32 cellular contexts compared by ENCODE assay signal in the genomic region with DNA sequence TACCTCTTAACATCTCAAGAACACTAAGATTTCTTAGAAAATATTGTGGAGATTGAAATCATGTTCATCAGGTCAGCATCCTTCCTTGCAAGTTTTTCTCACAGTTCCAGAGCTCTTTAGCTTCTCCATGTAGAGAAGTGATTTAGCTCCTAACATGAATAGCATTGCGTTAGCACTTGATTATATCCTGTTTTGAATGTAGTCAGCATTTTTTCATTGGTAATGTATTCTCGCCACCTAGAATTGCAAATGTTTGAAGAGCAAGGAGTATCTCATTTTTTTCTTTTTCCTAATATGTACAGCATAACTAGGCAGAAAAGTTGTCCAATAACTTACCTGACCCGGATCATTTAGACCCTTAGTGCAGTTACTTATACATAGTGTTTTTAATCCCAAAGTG.
"Had no signal": no experiment of that assay in that cellular context is flagged by ENCODE, and none has a peak within 500 bp of the region (broad histone marks: within the 10 kb centered on the region; RNA-seq: fewer than 3 reads in every experiment).

No MANE protein-coding gene starts in this region.

- H3K4me1 Mint-ChIP-seq: mesothelial cell of epicardium; neural crest cell; stimulated activated effector memory CD8-positive, alpha-beta T cell treated with anti-CD3 and anti-CD28 coated beads, Interleukin-12 subunit alpha, Interleukin-12 subunit beta, amount 100 ng/mL, for 72 hours had no signal

- H3K4me1 ChIP-seq: esophagus squamous epithelium, heart right ventricle, pancreas, stomach, tibial nerve, upper lobe of left lung had no signal

- ATAC-seq: heart right ventricle; left ventricle myocardium superior; mucosa of descending colon; natural killer cell treated with Interleukin-12 subunit alpha and Interleukin-12 subunit beta and Interleukin-15 and Interleukin-18, amount 100 ng/mL, for 72 hours; pancreas; sciatic nerve; stimulated activated effector memory CD8-positive, alpha-beta T cell treated with anti-CD3 and anti-CD28 coated beads, Interleukin-12 subunit alpha, Interleukin-12 subunit beta, amount 100 ng/mL, for 72 hours had no signal

- H3K4me3 Mint-ChIP-seq: dendritic cell treated with granulocyte-macrophage colony-stimulating factor and Interleukin-4, amounts not matched to agents 40 ng/mL and 50 ng/mL, for 4 days; mesothelial cell of epicardium; natural killer cell treated with Interleukin-12 subunit alpha and Interleukin-12 subunit beta and Interleukin-15 and Interleukin-18, amount 100 ng/mL, for 72 hours; neural crest cell; stimulated activated effector memory CD8-positive, alpha-beta T cell treated with anti-CD3 and anti-CD28 coated beads, Interleukin-12 subunit alpha, Interleukin-12 subunit beta, amount 100 ng/mL, for 72 hours had no signal

- FAIRE-seq: colon, pancreas, urothelium cell line had no signal

- H3K4me3 ChIP-seq: esophagus squamous epithelium, heart right ventricle, lung, mucosa of descending colon, pancreas, stomach, thoracic aorta, tibial nerve, upper lobe of left lung had no signal

- H3K27me3 Mint-ChIP-seq: dendritic cell treated with granulocyte-macrophage colony-stimulating factor and Interleukin-4, amounts not matched to agents 40 ng/mL and 50 ng/mL, for 4 days; naive B cell; natural killer cell treated with Interleukin-12 subunit alpha and Interleukin-12 subunit beta and Interleukin-15 and Interleukin-18, amount 100 ng/mL, for 72 hours had no signal

- H3K27me3 ChIP-seq: esophagus squamous epithelium, heart right ventricle, neutrophil, pancreas, stomach, tibial nerve, upper lobe of left lung had no signal

- H3K27ac ChIP-seq: esophagus squamous epithelium, heart right ventricle, neutrophil, pancreas, stomach, thoracic aorta, tibial nerve, upper lobe of left lung had no signal

- H3K36me3 ChIP-seq: neutrophil had no signal

- DNase-seq: effector CD8-positive, alpha-beta T cell; erythroblast; esophagus squamous epithelium; foreskin melanocyte; glutamatergic neuron; heart right ventricle; hippocampal formation; islet precursor cell; left ventricle myocardium superior; mesenchymal stem cell; mucosa of descending colon; naive B cell; pancreas; retina; stimulated activated CD4-positive, alpha-beta T cell treated with anti-CD3 and anti-CD28 coated beads, Interleukin-2, amount 100 ng/mL, for 24 hours; stimulated activated CD4-positive, alpha-beta T cell treated with anti-CD3 and anti-CD28 coated beads, Interleukin-4, amount 100 ng/mL, for 24 hours; stimulated activated naive CD4-positive, alpha-beta T cell treated with Interleukin-2 at 50 U/mL for 16 hours; stomach; substantia nigra; upper lobe of left lung had no signal

- H3K27ac Mint-ChIP-seq: dendritic cell treated with granulocyte-macrophage colony-stimulating factor and Interleukin-4, amounts not matched to agents 40 ng/mL and 50 ng/mL, for 4 days; mesothelial cell of epicardium; naive B cell; natural killer cell treated with Interleukin-12 subunit alpha and Interleukin-12 subunit beta and Interleukin-15 and Interleukin-18, amount 100 ng/mL, for 72 hours; stimulated activated effector memory CD8-positive, alpha-beta T cell treated with anti-CD3 and anti-CD28 coated beads, Interleukin-12 subunit alpha, Interleukin-12 subunit beta, amount 100 ng/mL, for 72 hours had no signal
